8 cellular contexts compared by ENCODE assay signal in the genomic region with DNA sequence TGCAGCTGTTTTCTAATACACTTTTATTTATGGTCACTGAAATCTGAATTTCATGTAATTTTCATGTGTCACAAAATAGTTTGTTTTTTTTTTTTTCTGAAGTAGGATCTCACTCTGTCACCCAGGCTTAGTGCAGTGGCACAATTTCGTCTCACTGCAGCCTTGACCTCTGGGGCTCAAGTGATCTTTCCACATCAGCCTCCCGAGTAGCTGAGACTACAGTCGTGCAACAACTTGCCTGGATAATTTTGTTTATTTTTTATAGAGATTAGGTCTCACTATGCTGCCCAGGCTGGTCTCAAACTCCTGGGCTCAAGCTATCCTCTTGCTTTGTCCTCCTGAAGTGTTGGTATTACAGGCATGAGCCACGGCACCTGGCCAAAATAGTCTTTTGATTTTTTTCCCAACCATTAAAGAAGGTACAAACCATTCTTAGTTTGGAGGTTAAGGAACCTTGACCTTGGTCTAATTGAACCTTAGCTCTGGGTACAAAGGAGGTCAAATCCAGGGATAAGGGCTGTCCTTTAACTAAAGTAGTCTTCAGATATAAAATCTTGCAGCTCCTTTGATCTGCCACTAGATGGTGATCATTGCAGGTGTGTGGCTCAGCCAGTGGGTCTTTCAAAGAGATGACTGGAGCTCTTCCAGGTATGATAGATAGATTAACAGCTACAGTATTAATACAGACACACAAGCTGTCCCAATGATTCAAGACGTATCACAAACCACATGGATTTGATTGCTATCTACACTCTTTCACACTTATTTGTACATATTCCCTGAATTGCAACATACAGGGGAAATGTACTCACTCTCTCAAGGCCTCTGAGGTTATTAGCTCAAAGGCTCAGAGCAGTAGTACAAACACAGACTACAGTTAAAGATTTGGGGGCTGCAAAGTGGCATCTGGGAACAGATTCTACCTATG. TPM values are rescaled to one million over a fixed set of nuclear protein-coding genes. Genes with fewer than 3 reads are reported as not detected.
A peak's percentile ranks its signal among the peaks of the same experiment; 100 is the strongest.
DNase-seq lines count a peak whose midpoint lies in the region; ATAC-seq and TF ChIP-seq lines count a peak whose summit lies in the region.
"Had no signal": no experiment of that assay in that cellular context is flagged by ENCODE, and none has a peak within 500 bp of the region (broad histone marks: within the 10 kb centered on the region; RNA-seq: fewer than 3 reads in every experiment).

No MANE protein-coding gene starts in this region.

- H4K8ac ChIP-seq in mesendoderm (ENCODE audit: low read depth, low read length), result no peak overlapping the region

- no peak overlapping the region for H2BK120ac ChIP-seq in mesendoderm (ENCODE audit: low read depth, low read length)

- H3K18ac ChIP-seq in mesendoderm (ENCODE audit: low read length), result no peak overlapping the region

- no peaks in the 10 kb centered on the region for H4K20me1 ChIP-seq in DOHH2 (ENCODE audit: control insufficient read depth, insufficient read depth, low read depth, low read length)

- no peaks in the 10 kb centered on the region for H3K9me3 ChIP-seq in DOHH2 (ENCODE audit: control insufficient read depth, insufficient read depth, low read length)

- ATAC-seq in GM21367 (IDR thresholded peaks at IDR 0.05; ENCODE audit: unreplicated experiment) (peak; percentile 35), HG02938 (IDR thresholded peaks at IDR 0.05; ENCODE audit: unreplicated experiment) (no peak)

- H3K27ac ChIP-seq in DOHH2 (ENCODE audit: low read depth, low read length) (no peak overlapping the region), mesendoderm (ENCODE audit: low read depth, low read length) (no peak overlapping the region)

- H3K27me3 ChIP-seq in DOHH2 (ENCODE audit: control insufficient read depth, low read length) (no peaks in the 10 kb centered on the region), mesendoderm (ENCODE audit: insufficient read depth, low read length, poor library complexity) (no peaks in the 10 kb centered on the region)

- WGBS in mesendoderm (ENCODE audit: extremely low coverage, insufficient coverage, low lambda C conversion rate), result no CpG with 5 or more reads among the region's 5 CpGs

- H2BK15ac ChIP-seq in mesendoderm (replicated peaks; ENCODE audit: low read depth), result no peak overlapping the region

- H2AK5ac ChIP-seq in mesendoderm (ENCODE audit: low read length), result no peak overlapping the region

- no peak overlapping the region for H3K4ac ChIP-seq in mesendoderm (ENCODE audit: low read depth, low read length)

- no peaks in the 10 kb centered on the region for H3K79me1 ChIP-seq in mesendoderm (ENCODE audit: low read length)

- DNase-seq in M059J (ENCODE audit: low read depth) (peak; percentile 25), SHP77 (lab: John Stamatoyannopoulos, UW) (peak; percentile 11 to 51), dermis blood vessel endothelial cell (peak; percentile 57), mesendoderm (peak; percentile 59)

- H3K4me3 ChIP-seq in DOHH2 (ENCODE audit: low read length) (no peak overlapping the region), mesendoderm (ENCODE audit: low read length) (no peak overlapping the region)

- H3F3A ChIP-seq in DOHH2 (ENCODE audit: control insufficient read depth, insufficient read depth), result no peaks in the 10 kb centered on the region

- no peak overlapping the region for H3K9ac ChIP-seq in mesendoderm (ENCODE audit: low read length)

- H3K56ac ChIP-seq in mesendoderm (ENCODE audit: low read length), result no peak overlapping the region

- TF ChIP-seq CTCF in DOHH2 (IDR thresholded peaks at IDR 0.05; ENCODE audit: low read depth, low read length, poor library complexity, severe bottlenecking), result peak; percentile 78

- H3K4me2 ChIP-seq in DOHH2 (ENCODE audit: low read length) (no peak overlapping the region), mesendoderm (ENCODE audit: low read length) (no peak overlapping the region)

- H3K9me2 ChIP-seq in DOHH2 (replicated peaks; ENCODE audit: control insufficient read depth, low read length), result no peaks in the 10 kb centered on the region

- H3K36me3 ChIP-seq in DOHH2 (ENCODE audit: control insufficient read depth, low read length) (peaks cover 3% of the 10 kb centered on the region), mesendoderm (ENCODE audit: control insufficient read depth, insufficient read depth, low read length) (no peaks in the 10 kb centered on the region)

- H4K5ac ChIP-seq in mesendoderm (ENCODE audit: low read length), result no peak overlapping the region

- H2BK5ac ChIP-seq in mesendoderm (ENCODE audit: low read length), result no peak overlapping the region

- H3K4me1 ChIP-seq in DOHH2 (ENCODE audit: control insufficient read depth, low read length), result peaks cover 8% of the 10 kb centered on the region
- H3K4me1 ChIP-seq in mesendoderm (ENCODE audit: control insufficient read depth, low read depth, low read length), result no peaks in the 10 kb centered on the region

- no peak overlapping the region for H3K23ac ChIP-seq in mesendoderm (ENCODE audit: low read length)

- peaks cover 3% of the 10 kb centered on the region for H3K79me2 ChIP-seq in DOHH2 (ENCODE audit: control insufficient read depth, low read length)
- peaks cover under 1% of the 10 kb centered on the region for H3K79me2 ChIP-seq in mesendoderm (ENCODE audit: control insufficient read depth, insufficient read depth, low read length)

RNA-seq across cellular contexts. Expression of a gene that starts 4.7 kb away (rescaled TPM):
- total RNA-seq in M059J (2014; rRNA removed; shearing (Covaris generic)), result 17.8 and 23.8 TPM in 2 replicates
- total RNA-seq in dermis blood vessel endothelial cell, result 17.5 and 19.9 TPM in 2 replicates
- polyA plus RNA-seq in mesendoderm (2013, experiment 1 of 2), result 11.1 TPM
- 11.1 TPM for polyA plus RNA-seq in mesendoderm (2013, experiment 2 of 2)

RNA-seq across cellular contexts. Expression of a gene that starts 7.4 kb away (rescaled TPM):
- total RNA-seq in M059J (2014; rRNA removed; shearing (Covaris generic)), result not detected in 2 replicates
- total RNA-seq in dermis blood vessel endothelial cell, result not detected in 2 replicates
- 0.01 TPM for polyA plus RNA-seq in mesendoderm (2013, experiment 1 of 2)
- 0.01 TPM for polyA plus RNA-seq in mesendoderm (2013, experiment 2 of 2)
- total RNA-seq: activated CD8-positive, alpha-beta memory T cell treated with anti-CD3 and anti-CD28 coated beads for 36 hours had no signal

RNA-seq across cellular contexts. Expression of a gene that starts 43.9 kb away (rescaled TPM):
- not detected in 2 replicates for total RNA-seq in M059J (2014; rRNA removed; shearing (Covaris generic))
- not detected in 2 replicates for total RNA-seq in dermis blood vessel endothelial cell
- not detected for polyA plus RNA-seq in mesendoderm (2013, experiment 1 of 2)
- not detected for polyA plus RNA-seq in mesendoderm (2013, experiment 2 of 2)
